In genomic region chr17:7914771-7915610, GRCh38 we compare ENCODE assay signal across 8 cellular contexts. TPM values are rescaled to one million over a fixed set of nuclear protein-coding genes. Genes with fewer than 3 reads are reported as not detected.
DNase-seq lines count a peak whose midpoint lies in the region; ATAC-seq and TF ChIP-seq lines count a peak whose summit lies in the region.

No MANE protein-coding gene starts in this region.

- peaks cover 37% of the 10 kb centered on the region for H3K4me1 ChIP-seq in left ventricle myocardium inferior

- H3K36me3 ChIP-seq in GM06990 (ENCODE audit: control insufficient read depth, insufficient read depth, low read length) (peaks cover 15% of the 10 kb centered on the region), left ventricle myocardium inferior (peaks cover 20% of the 10 kb centered on the region)

- peak overlapping the region; percentile 78 for H3K27ac Mint-ChIP-seq in activated T-cell treated with anti-CD3 and anti-CD28 coated beads, Interleukin-2, amount 50 U/mL, for 72 hours

- H3K4me3 Mint-ChIP-seq in activated T-cell treated with anti-CD3 and anti-CD28 coated beads, Interleukin-2, amount 50 U/mL, for 72 hours: peak overlapping the region; percentile 87 to 88

- no peaks in the 10 kb centered on the region for H3K9me3 Mint-ChIP-seq in activated T-cell treated with anti-CD3 and anti-CD28 coated beads, Interleukin-2, amount 50 U/mL, for 72 hours

- H3K27ac ChIP-seq in left ventricle myocardium inferior (replicated peaks): peak overlapping the region; percentile 96

- ATAC-seq in HG03439 (IDR thresholded peaks at IDR 0.05; ENCODE audit: unreplicated experiment) (peak; percentile 7), GM18868 (IDR thresholded peaks at IDR 0.05; ENCODE audit: unreplicated experiment) (no peak)
- peak in 1 of 2 donors; percentile 1 for ATAC-seq in activated T-cell treated with anti-CD3 and anti-CD28 coated beads, Interleukin-2, amount 50 U/mL, for 72 hours (replicated peaks in 1 of 2)

- TF ChIP-seq CTCF in GM06990 (IDR thresholded peaks at IDR 0.05; ENCODE audit: insufficient read depth, low read length, poor library complexity, severe bottlenecking) (no peak), left ventricle myocardium inferior (IDR thresholded peaks at IDR 0.05; ENCODE audit: borderline replicate concordance) (no peak)

- peaks cover 35% of the 10 kb centered on the region for H3K4me1 Mint-ChIP-seq in activated T-cell treated with anti-CD3 and anti-CD28 coated beads, Interleukin-2, amount 50 U/mL, for 72 hours (ENCODE audit: low read depth)

- peaks cover 4 to 9% of the 10 kb centered on the region in 2 donors for H3K36me3 Mint-ChIP-seq in activated T-cell treated with anti-CD3 and anti-CD28 coated beads, Interleukin-2, amount 50 U/mL, for 72 hours (ENCODE audit: insufficient read depth in 2 of 2)

- intact Hi-C loops in left ventricle myocardium inferior (cut with micrococcal nuclease): loop anchor here (5.0 kb wide), 1 partner anchor 72 kb away; no protein-coding TSS in a partner anchor

- no peaks in the 10 kb centered on the region for H3K9me3 ChIP-seq in left ventricle myocardium inferior (replicated peaks)

- DNase-seq in GM06990 (ENCODE audit: extremely low read depth, insufficient read length): no peak
- DNase-seq in activated T-cell treated with anti-CD3 and anti-CD28 coated beads, Interleukin-2, amount 50 U/mL, for 72 hours: no peak
- DNase-seq in left ventricle myocardium inferior: peak; percentile 21
- peak; percentile 27 for DNase-seq in skeletal muscle cell (ENCODE audit: low read depth)
- no peak for DNase-seq in NCI-H2171 (lab: John Stamatoyannopoulos, UW)
- no peak for DNase-seq in Ammon's horn (ENCODE audit: low spot score)

- H3K27me3 ChIP-seq in GM06990 (replicated peaks; ENCODE audit: control insufficient read depth, insufficient read depth, low read length): no peaks in the 10 kb centered on the region
- H3K27me3 ChIP-seq in left ventricle myocardium inferior (ENCODE audit: low read depth): no peaks in the 10 kb centered on the region

- no peaks in the 10 kb centered on the region for H3K27me3 Mint-ChIP-seq in activated T-cell treated with anti-CD3 and anti-CD28 coated beads, Interleukin-2, amount 50 U/mL, for 72 hours (ENCODE audit: low read depth)

- H3K4me3 ChIP-seq in GM06990 (replicated peaks; ENCODE audit: low read depth, low read length) (peak overlapping the region; percentile 66), left ventricle myocardium inferior (peak overlapping the region; percentile 78), skeletal muscle cell (ENCODE audit: low read depth, low read length) (peak overlapping the region; percentile 67)

RNA-seq across cellular contexts. Expression of gene RNF227, which starts 1.1 kb away (rescaled TPM):
- 1 to 10 TPM; 2.5 to 3.7 TPM for total RNA-seq in activated T-cell treated with anti-CD3 and anti-CD28 coated beads, Interleukin-2, amount 50 U/mL, for 72 hours
- total RNA-seq in left ventricle myocardium inferior: 1.0 TPM

RNA-seq across cellular contexts. Expression of gene KCNAB3, which starts 14.7 kb away (rescaled TPM):
- total RNA-seq in activated T-cell treated with anti-CD3 and anti-CD28 coated beads, Interleukin-2, amount 50 U/mL, for 72 hours: 10 to 100 TPM; 10.2 to 10.3 TPM
- 0.30 TPM for total RNA-seq in left ventricle myocardium inferior

RNA-seq across cellular contexts. Expression of gene TRAPPC1, which starts 16.8 kb away (rescaled TPM):
- total RNA-seq in activated T-cell treated with anti-CD3 and anti-CD28 coated beads, Interleukin-2, amount 50 U/mL, for 72 hours: 100 to 1,000 TPM; 139 to 150 TPM
- 111 TPM for total RNA-seq in left ventricle myocardium inferior

RNA-seq across cellular contexts. Expression of gene CNTROB, which starts 17.0 kb away (rescaled TPM):
- total RNA-seq in activated T-cell treated with anti-CD3 and anti-CD28 coated beads, Interleukin-2, amount 50 U/mL, for 72 hours: 10 to 100 TPM; 61.0 to 62.6 TPM
- 8.7 TPM for total RNA-seq in left ventricle myocardium inferior

RNA-seq across cellular contexts. Expression of gene CHD3, which starts 26.4 kb away (rescaled TPM):
- total RNA-seq in activated T-cell treated with anti-CD3 and anti-CD28 coated beads, Interleukin-2, amount 50 U/mL, for 72 hours: 100 to 1,000 TPM; 133 to 140 TPM
- 15.6 TPM for total RNA-seq in left ventricle myocardium inferior

Comparison
In these comparisons a context has a peak if more than half of its experiments do, and no peak if none do; other contexts are left out.
1. DNase-seq: peak in left ventricle myocardium inferior (single experiment) and skeletal muscle cell (single experiment); none in GM06990 (single experiment), activated T-cell treated with anti-CD3 and anti-CD28 coated beads, Interleukin-2, amount 50 U/mL, for 72 hours (0 of 2), NCI-H2171 (single experiment) and Ammon's horn (single experiment).
2. Peak in every context shown above with its lines, with median percentiles within 50 percentile points of each other: H3K4me3 ChIP-seq.